In the genomic region with DNA sequence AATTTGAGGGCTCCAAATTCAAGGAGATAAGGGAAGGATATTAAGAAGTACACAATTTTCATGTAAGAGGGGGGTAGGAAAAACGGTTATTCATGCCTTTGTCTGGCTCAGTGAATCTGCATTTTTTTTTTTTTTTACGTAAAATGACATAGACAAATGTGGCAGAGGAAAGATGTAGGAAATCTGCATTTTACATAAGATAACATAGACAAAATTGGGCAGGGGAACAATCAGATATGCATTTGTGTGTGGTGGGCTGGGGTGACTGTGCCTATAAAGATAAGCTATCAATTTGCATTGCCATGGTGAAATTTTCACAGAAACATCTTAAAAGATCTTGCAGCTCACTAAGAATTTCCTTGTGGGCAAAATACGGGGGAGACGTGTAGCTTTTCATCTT, we compare ENCODE assay signal across 1 cellular context.
TF ChIP-seq lines count a peak whose summit lies in the region.

No MANE protein-coding gene starts in this region.

TF ChIP-seq in SK-N-SH treated with all-trans-retinoic acid at 6 μM for 48 hours, 23 proteins besides CTCF, POLR2A, EP300 and RAD21 (continued from another document):
- TF ChIP-seq, protein P1, sequence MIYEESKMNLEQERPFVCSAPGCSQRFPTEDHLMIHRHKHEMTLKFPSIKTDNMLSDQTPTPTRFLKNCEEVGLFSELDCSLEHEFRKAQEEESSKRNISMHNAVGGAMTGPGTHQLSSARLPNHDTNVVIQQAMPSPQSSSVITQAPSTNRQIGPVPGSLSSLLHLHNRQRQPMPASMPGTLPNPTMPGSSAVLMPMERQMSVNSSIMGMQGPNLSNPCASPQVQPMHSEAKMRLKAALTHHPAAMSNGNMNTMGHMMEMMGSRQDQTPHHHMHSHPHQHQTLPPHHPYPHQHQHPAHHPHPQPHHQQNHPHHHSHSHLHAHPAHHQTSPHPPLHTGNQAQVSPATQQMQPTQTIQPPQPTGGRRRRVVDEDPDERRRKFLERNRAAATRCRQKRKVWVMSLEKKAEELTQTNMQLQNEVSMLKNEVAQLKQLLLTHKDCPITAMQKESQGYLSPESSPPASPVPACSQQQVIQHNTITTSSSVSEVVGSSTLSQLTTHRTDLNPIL (CRISPR knock-in tag; IDR thresholded peaks at IDR 0.05; ENCODE audit: low read depth) = no peak
- TF ChIP-seq GLIS3 (CRISPR knock-in tag; IDR thresholded peaks at IDR 0.05) (no peak), ZFP30 (CRISPR knock-in tag; IDR thresholded peaks at IDR 0.05) (no peak), TCF4 (CRISPR knock-in tag; IDR thresholded peaks at IDR 0.05; ENCODE audit: borderline replicate concordance) (no peak), SNAI2 (CRISPR knock-in tag; IDR thresholded peaks at IDR 0.05) (no peak), ZNF8 (CRISPR knock-in tag; IDR thresholded peaks at IDR 0.05) (no peak)
- TF ChIP-seq, protein P2, sequence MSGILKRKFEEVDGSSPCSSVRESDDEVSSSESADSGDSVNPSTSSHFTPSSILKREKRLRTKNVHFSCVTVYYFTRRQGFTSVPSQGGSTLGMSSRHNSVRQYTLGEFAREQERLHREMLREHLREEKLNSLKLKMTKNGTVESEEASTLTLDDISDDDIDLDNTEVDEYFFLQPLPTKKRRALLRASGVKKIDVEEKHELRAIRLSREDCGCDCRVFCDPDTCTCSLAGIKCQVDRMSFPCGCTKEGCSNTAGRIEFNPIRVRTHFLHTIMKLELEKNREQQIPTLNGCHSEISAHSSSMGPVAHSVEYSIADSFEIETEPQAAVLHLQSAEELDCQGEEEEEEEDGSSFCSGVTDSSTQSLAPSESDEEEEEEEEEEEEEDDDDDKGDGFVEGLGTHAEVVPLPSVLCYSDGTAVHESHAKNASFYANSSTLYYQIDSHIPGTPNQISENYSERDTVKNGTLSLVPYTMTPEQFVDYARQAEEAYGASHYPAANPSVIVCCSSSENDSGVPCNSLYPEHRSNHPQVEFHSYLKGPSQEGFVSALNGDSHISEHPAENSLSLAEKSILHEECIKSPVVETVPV (CRISPR knock-in tag; IDR thresholded peaks at IDR 0.05) = no peak
